8 cellular contexts compared by ENCODE assay signal in the genomic region with DNA sequence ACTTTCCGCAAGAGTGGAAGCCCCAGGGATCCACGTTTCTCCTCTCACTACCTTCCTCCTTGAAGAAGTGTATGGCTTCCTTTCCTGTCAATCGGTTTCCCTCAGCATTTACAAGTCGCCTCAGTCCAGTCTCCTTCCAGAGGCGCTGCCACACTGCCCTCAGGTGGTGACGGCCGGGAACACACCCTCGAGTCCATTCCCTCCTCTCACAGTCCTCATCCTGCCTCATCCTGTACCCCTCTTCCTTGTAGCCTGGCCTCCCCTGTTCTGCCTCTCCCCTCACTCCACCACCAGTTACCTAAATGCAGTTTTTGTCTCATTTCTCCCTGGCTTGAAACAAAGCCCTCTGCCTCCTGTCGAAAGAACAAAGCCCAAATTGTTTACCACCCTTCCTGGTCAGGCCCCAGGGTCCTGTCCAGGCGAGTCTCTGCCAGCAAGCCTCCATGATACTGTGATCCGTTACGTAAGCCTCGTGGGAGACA. TPM values are rescaled to one million over a fixed set of nuclear protein-coding genes. Genes with fewer than 3 reads are reported as not detected.
A peak's percentile ranks its signal among the peaks of the same experiment; 100 is the strongest.
DNase-seq lines count a peak whose midpoint lies in the region; ATAC-seq, FAIRE-seq and TF ChIP-seq lines count a peak whose summit lies in the region.

No MANE protein-coding gene starts in this region.

- TF ChIP-seq EP300 in ovary (IDR thresholded peaks at IDR 0.05) = no peak

- WGBS in ovary, 3 donors = 14 to 18% (median 18%) methylated on average over 13 of the region's 13 CpGs

- no peaks in the 10 kb centered on the region for H3K27me3 ChIP-seq in A673 (replicated peaks; ENCODE audit: insufficient read depth, low read depth, low read length, poor library complexity)
- H3K27me3 ChIP-seq in ovary = no peaks in the 10 kb centered on the region
- no peaks in the 10 kb centered on the region for H3K27me3 ChIP-seq in thoracic aorta (replicated peaks; ENCODE audit: insufficient read depth)

- H3K4me1 ChIP-seq in A673 (ENCODE audit: insufficient read depth, low read length, poor library complexity, severe bottlenecking) (peaks cover 5% of the 10 kb centered on the region), ovary (ENCODE audit: insufficient read depth) (peaks cover 1% of the 10 kb centered on the region), thoracic aorta (ENCODE audit: control insufficient read depth in 1 of 2, low read depth in 2 of 2) (no peaks in the 10 kb centered on the region)

- H3K27ac ChIP-seq in A673 (ENCODE audit: low read depth, low read length, poor library complexity, severe bottlenecking) (no peak overlapping the region), ovary (no peak overlapping the region), thoracic aorta (no peak overlapping the region)

- no peaks in the 10 kb centered on the region for H3K9me3 ChIP-seq in A673 (ENCODE audit: low read depth, low read length, poor library complexity, severe bottlenecking)
- no peaks in the 10 kb centered on the region for H3K9me3 ChIP-seq in ovary
- H3K9me3 ChIP-seq in thoracic aorta = no peaks in the 10 kb centered on the region

- POLR2A ChIA-PET in A673 (lab: Charles Lee; ENCODE audit: low non-redundant PET) = no interaction called here

- DNase-seq in A673 (ENCODE audit: low spot score) = peak; percentile 90
- DNase-seq in NCI-H1092 (lab: John Stamatoyannopoulos, UW) = peak; percentile 68
- DNase-seq in SK-N-DZ (ENCODE audit: low spot score) = peak; percentile 69
- peak; percentile 91 for DNase-seq in activated gamma-delta T cell treated with Interleukin-2 at 50 U/mL for 16 hours
- peak; percentile 37 to 75 for DNase-seq in frontal cortex (ENCODE audit: low spot score in 2 of 2)
- DNase-seq in ovary = peak; percentile 77 to 94 (median 91)
- no peak for DNase-seq in thoracic aorta (ENCODE audit: low spot score)

- no peak for FAIRE-seq in frontal cortex (lab: Jason Lieb, UNC)

- H3K36me3 ChIP-seq in A673 (ENCODE audit: insufficient read depth, low read length, poor library complexity, severe bottlenecking) (no peaks in the 10 kb centered on the region), ovary (no peaks in the 10 kb centered on the region), thoracic aorta (peaks cover 13% of the 10 kb centered on the region)

- intact Hi-C loops in A673 (cut with micrococcal nuclease; ENCODE audit: unreplicated experiment) (loop anchor here (1.0 to 10.0 kb wide), 4 partner anchors 78 to 322 kb away; a partner anchor contains a TSS), ovary (cut with DNase I) (loop anchor here in 2 of 4 donors (5.0 to 10.0 kb wide), 3 partner anchors 79 to 316 kb away; a partner anchor contains a TSS)

- TF ChIP-seq CTCF in A673 (conservative IDR thresholded peaks at IDR 0.05; ENCODE audit: low read depth, low read length) = peak; percentile 94
- peak; percentile 74 to 82 (median 75) for TF ChIP-seq CTCF in ovary (IDR thresholded peaks at IDR 0.05)
- peak; percentile 95 for TF ChIP-seq CTCF in thoracic aorta (IDR thresholded peaks at IDR 0.05)

- peak; percentile 76 for ATAC-seq in GM19397 (IDR thresholded peaks at IDR 0.05; ENCODE audit: unreplicated experiment)
- peak; percentile 75 for ATAC-seq in thoracic aorta (ENCODE audit: insufficient number of reproducible peaks, low FRiP score, low read depth)

- H3K4me3 ChIP-seq in A673 (ENCODE audit: low read depth, low read length, poor library complexity, severe bottlenecking) (no peak overlapping the region), ovary (no peak overlapping the region), thoracic aorta (no peak overlapping the region)

- CTCF ChIA-PET in A673 (lab: Charles Lee) = no interaction called here

- no TSS peak for BruUV-seq in A673 (replicated peaks; lab: Mats Ljungman, UMichigan)

- TF ChIP-seq POLR2A in ovary (IDR thresholded peaks at IDR 0.05) = no peak

RNA-seq across cellular contexts. Expression of a gene that starts 23.2 kb away (rescaled TPM):
- total RNA-seq in A673 (2021) (60.7 and 68.0 TPM in 2 replicates), frontal cortex (3.3 TPM), ovary (10 to 100 TPM; 20.0 to 49.3 (median 37.8) TPM), thoracic aorta (10 to 100 TPM; 14.4 to 34.4 TPM)
- polyA plus RNA-seq in SK-N-DZ (2014; cell fraction: cytosol; rRNA removed) = 3.0 and 7.0 TPM in 2 replicates
- polyA plus RNA-seq in SK-N-DZ (2014; cell fraction: nucleus; rRNA removed) = 0.71 and 7.9 TPM in 2 replicates
- polyA plus RNA-seq in ovary = 10 to 100 TPM; 22.0 to 43.2 TPM

RNA-seq across cellular contexts. Expression of a gene that starts 29.4 kb away (rescaled TPM):
- 5.7 and 10.6 TPM in 2 replicates for total RNA-seq in A673 (2021)
- polyA plus RNA-seq in SK-N-DZ (2014; cell fraction: cytosol; rRNA removed) = 3.3 and 3.6 TPM in 2 replicates
- 1.4 and 2.3 TPM in 2 replicates for polyA plus RNA-seq in SK-N-DZ (2014; cell fraction: nucleus; rRNA removed)
- 20.8 TPM for total RNA-seq in frontal cortex
- 10 to 100 TPM in 6 of 7 donors, 1 to 10 TPM in 1; 9.1 to 27.7 (median 12.2) TPM for total RNA-seq in ovary
- polyA plus RNA-seq in ovary = 10 to 100 TPM in 1 of 2 donors, 1 to 10 TPM in 1; 9.6 to 16.1 TPM
- 10 to 100 TPM; 11.5 to 16.9 TPM for total RNA-seq in thoracic aorta

RNA-seq across cellular contexts. Expression of a gene that starts 35.2 kb away (rescaled TPM):
- 93.2 and 109 TPM in 2 replicates for total RNA-seq in A673 (2021)
- polyA plus RNA-seq in SK-N-DZ (2014; cell fraction: cytosol; rRNA removed) = 10.9 and 14.0 TPM in 2 replicates
- 7.0 and 8.6 TPM in 2 replicates for polyA plus RNA-seq in SK-N-DZ (2014; cell fraction: nucleus; rRNA removed)
- 10.6 TPM for total RNA-seq in frontal cortex
- total RNA-seq in ovary = 100 to 1,000 TPM in 1 of 7 donors, 10 to 100 TPM in 6; 22.9 to 104 (median 83.2) TPM
- polyA plus RNA-seq in ovary = 10 to 100 TPM; 23.0 to 52.9 TPM
- 10 to 100 TPM; 60.3 to 61.5 TPM for total RNA-seq in thoracic aorta

RNA-seq across cellular contexts. Expression of a gene that starts 43.3 kb away (rescaled TPM):
- total RNA-seq in A673 (2021) = 140 and 144 TPM in 2 replicates
- polyA plus RNA-seq in SK-N-DZ (2014; cell fraction: cytosol; rRNA removed) = 93.0 and 102 TPM in 2 replicates
- polyA plus RNA-seq in SK-N-DZ (2014; cell fraction: nucleus; rRNA removed) = 67.5 and 70.6 TPM in 2 replicates
- 15.9 TPM for total RNA-seq in frontal cortex
- total RNA-seq in ovary = 10 to 100 TPM; 30.9 to 48.8 (median 37.8) TPM
- polyA plus RNA-seq in ovary = 10 to 100 TPM; 52.1 to 83.5 TPM
- 10 to 100 TPM; 27.4 to 42.9 TPM for total RNA-seq in thoracic aorta
